In the genomic region with DNA sequence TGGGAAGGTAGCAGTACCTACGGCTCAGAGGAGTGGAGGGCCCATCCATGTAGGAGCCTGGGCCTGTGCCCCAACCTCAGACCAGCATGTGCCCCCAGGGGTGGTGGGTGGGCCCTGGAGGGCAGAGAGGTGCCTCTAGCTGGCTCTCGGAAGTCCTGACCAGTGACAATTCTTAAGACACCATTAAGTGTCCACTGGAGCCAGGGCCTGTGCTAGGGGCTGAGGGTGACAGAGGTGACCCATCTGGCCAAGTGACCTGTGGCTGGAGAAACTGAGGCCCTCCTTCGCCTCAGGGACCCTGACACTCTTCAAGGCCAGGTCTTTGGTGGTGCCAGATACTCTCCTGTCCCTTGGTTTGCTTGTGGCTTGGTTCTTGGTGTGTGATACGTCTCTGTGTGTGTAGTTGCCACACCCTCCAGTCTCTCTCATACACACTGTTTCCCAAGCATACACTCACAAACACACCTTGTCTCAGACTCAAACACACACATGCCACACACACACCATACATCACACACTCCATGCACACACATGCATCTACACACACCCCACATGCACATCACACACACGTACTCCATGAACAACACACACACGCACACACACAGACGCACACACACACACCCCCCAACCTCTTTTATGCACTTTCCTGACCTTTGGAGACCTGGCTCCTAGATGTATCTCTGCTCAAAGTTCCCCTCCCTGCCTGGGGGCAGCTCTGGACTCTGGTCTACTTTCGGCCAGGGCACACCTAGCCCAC, we compare ENCODE assay signal across 20 cellular contexts. TPM values are rescaled to one million over a fixed set of nuclear protein-coding genes. Genes with fewer than 3 reads are reported as not detected.
A peak's percentile ranks its signal among the peaks of the same experiment; 100 is the strongest.
DNase-seq lines count a peak whose midpoint lies in the region; ATAC-seq and TF ChIP-seq lines count a peak whose summit lies in the region.
"Had no signal": no experiment of that assay in that cellular context is flagged by ENCODE, and none has a peak within 500 bp of the region (broad histone marks: within the 10 kb centered on the region; RNA-seq: fewer than 3 reads in every experiment).

No MANE protein-coding gene starts in this region.

- peak overlapping the region; percentile 6 for H3K23ac ChIP-seq in mesendoderm (ENCODE audit: low read length)

- H2AK5ac ChIP-seq in mesendoderm (ENCODE audit: low read length): no peak overlapping the region

- ATAC-seq in stimulated activated naive CD8-positive, alpha-beta T cell treated with anti-CD3 and anti-CD28 coated beads, Interleukin-15, Interleukin-2, amounts not matched to agents 100 U/mL and 50 U/mL, for 24 hours: no peak
- ATAC-seq in aorta (ENCODE audit: low FRiP score): no peak
- ATAC-seq: stimulated activated naive B cell treated with anti-CD40 and anti-IgM and Interleukin-4, amounts not matched to agents 10 μg/mL and 1 μg/mL and 100 μg/mL, for 72 hours had no signal

- H3K4me3 ChIP-seq in endodermal cell (ENCODE audit: low read length) (no peak overlapping the region), mesendoderm (ENCODE audit: low read length) (no peak overlapping the region), aorta (ENCODE audit: low read length in 2 of 2) (no peak overlapping the region), Peyer's patch (peak overlapping the region in 1 of 4 donors; percentile 41)

- H3K4me3 Mint-ChIP-seq in stimulated activated naive CD8-positive, alpha-beta T cell treated with anti-CD3 and anti-CD28 coated beads, Interleukin-15, Interleukin-2, amounts not matched to agents 100 ng/mL and 50 ng/mL, for 24 hours: no peak overlapping the region
- H3K4me3 Mint-ChIP-seq in endodermal cell: peak overlapping the region; percentile 54
- H3K4me3 Mint-ChIP-seq: activated naive CD4-positive, alpha-beta T cell treated with anti-CD3 and anti-CD28 coated beads for 36 hours; neural crest cell had no signal

- TF ChIP-seq POLR2A in Peyer's patch (IDR thresholded peaks at IDR 0.05): no peak

- H3K9ac ChIP-seq in endodermal cell (ENCODE audit: extremely low read depth, low read length, poor library complexity, severe bottlenecking) (no peak overlapping the region), mesendoderm (ENCODE audit: low read length) (no peak overlapping the region)

- TF ChIP-seq CTCF in endodermal cell (conservative IDR thresholded peaks at IDR 0.05) (no peak), Peyer's patch (IDR thresholded peaks at IDR 0.05) (no peak)

- H3K79me2 ChIP-seq in mesendoderm (ENCODE audit: control insufficient read depth, insufficient read depth, low read length): no peaks in the 10 kb centered on the region

- H4K5ac ChIP-seq in mesendoderm (ENCODE audit: low read length): no peak overlapping the region

- intact Hi-C loops in aorta (cut with DNase I): loop anchor here (5.0 to 10.0 kb wide), 2 partner anchors 696 to 708 kb away; no protein-coding TSS in a partner anchor

- peaks cover 27% of the 10 kb centered on the region for H3K27me3 Mint-ChIP-seq in stimulated activated naive CD8-positive, alpha-beta T cell treated with anti-CD3 and anti-CD28 coated beads, Interleukin-15, Interleukin-2, amounts not matched to agents 100 ng/mL and 50 ng/mL, for 24 hours
- peaks cover 43% of the 10 kb centered on the region for H3K27me3 Mint-ChIP-seq in endodermal cell (ENCODE audit: insufficient read depth)

- H3K4ac ChIP-seq in mesendoderm (ENCODE audit: low read depth, low read length): no peak overlapping the region

- H3K9me3 ChIP-seq in endodermal cell (ENCODE audit: control insufficient read depth, low read length): no peaks in the 10 kb centered on the region
- no peaks in the 10 kb centered on the region for H3K9me3 ChIP-seq in aorta (ENCODE audit: control insufficient read depth, low read length)
- H3K9me3 ChIP-seq in Peyer's patch: no peaks in the 10 kb centered on the region

- H3K27ac ChIP-seq in endodermal cell (ENCODE audit: low read depth, low read length) (no peak overlapping the region), mesendoderm (ENCODE audit: low read depth, low read length) (no peak overlapping the region), aorta (ENCODE audit: low read depth in 1 of 2, low read length in 2 of 2) (no peak overlapping the region), Peyer's patch (no peak overlapping the region)

- no peak overlapping the region for H3K4me2 ChIP-seq in mesendoderm (ENCODE audit: low read length)

- no peaks in the 10 kb centered on the region for H3K79me1 ChIP-seq in mesendoderm (ENCODE audit: low read length)

- no peaks in the 10 kb centered on the region for H3K36me3 Mint-ChIP-seq in stimulated activated naive CD8-positive, alpha-beta T cell treated with anti-CD3 and anti-CD28 coated beads, Interleukin-15, Interleukin-2, amounts not matched to agents 100 ng/mL and 50 ng/mL, for 24 hours (ENCODE audit: low read depth)
- no peaks in the 10 kb centered on the region for H3K36me3 Mint-ChIP-seq in endodermal cell (ENCODE audit: low read depth)
- H3K36me3 Mint-ChIP-seq: stimulated activated naive B cell treated with anti-CD40 and anti-IgM and Interleukin-4, amounts not matched to agents 10 μg/mL and 1 μg/mL and 100 μg/mL, for 72 hours had no signal

- H3K4me1 ChIP-seq in endodermal cell (ENCODE audit: control insufficient read depth, insufficient read depth, low read length) (no peaks in the 10 kb centered on the region), mesendoderm (ENCODE audit: control insufficient read depth, low read depth, low read length) (no peaks in the 10 kb centered on the region), aorta (ENCODE audit: control insufficient read depth in 1 of 2, insufficient read depth in 2 of 2, low read length in 2 of 2) (no peaks in the 10 kb centered on the region), Peyer's patch (peaks cover 0 to 7% (median 3%) of the 10 kb centered on the region in 4 donors)

- peak overlapping the region; percentile 60 for H3K56ac ChIP-seq in mesendoderm (ENCODE audit: low read length)

- H3K27me3 ChIP-seq in endodermal cell (ENCODE audit: control insufficient read depth, insufficient read depth, low read length, poor library complexity, severe bottlenecking): peaks cover 37% of the 10 kb centered on the region
- peaks cover 7% of the 10 kb centered on the region for H3K27me3 ChIP-seq in mesendoderm (ENCODE audit: insufficient read depth, low read length, poor library complexity)
- no peaks in the 10 kb centered on the region for H3K27me3 ChIP-seq in aorta (ENCODE audit: control insufficient read depth in 1 of 2, insufficient read depth in 2 of 2, low read length in 1 of 2)
- peaks cover 0 to 8% of the 10 kb centered on the region in 2 donors for H3K27me3 ChIP-seq in Peyer's patch

- no peak overlapping the region for H4K8ac ChIP-seq in mesendoderm (ENCODE audit: low read depth, low read length)

- peaks cover 4% of the 10 kb centered on the region for H3K4me1 Mint-ChIP-seq in stimulated activated naive CD8-positive, alpha-beta T cell treated with anti-CD3 and anti-CD28 coated beads, Interleukin-15, Interleukin-2, amounts not matched to agents 100 ng/mL and 50 ng/mL, for 24 hours (ENCODE audit: low read depth)
- H3K4me1 Mint-ChIP-seq in endodermal cell: peaks cover 2% of the 10 kb centered on the region

- no peak overlapping the region for H3K18ac ChIP-seq in mesendoderm (ENCODE audit: low read length)

- H3K27ac Mint-ChIP-seq in stimulated activated naive CD8-positive, alpha-beta T cell treated with anti-CD3 and anti-CD28 coated beads, Interleukin-15, Interleukin-2, amounts not matched to agents 100 ng/mL and 50 ng/mL, for 24 hours: peak overlapping the region; percentile 23
- no peak overlapping the region for H3K27ac Mint-ChIP-seq in endodermal cell
- H3K27ac Mint-ChIP-seq: activated naive CD4-positive, alpha-beta T cell treated with anti-CD3 and anti-CD28 coated beads for 36 hours; CD8-positive, alpha-beta memory T cell; stimulated activated naive B cell treated with anti-CD40 and anti-IgM and Interleukin-4, amounts not matched to agents 10 μg/mL and 1 μg/mL and 100 μg/mL, for 72 hours had no signal

- no peak overlapping the region for H2BK120ac ChIP-seq in mesendoderm (ENCODE audit: low read depth, low read length)

- no peaks in the 10 kb centered on the region for H3K36me3 ChIP-seq in endodermal cell (ENCODE audit: control insufficient read depth, insufficient read depth, low read length)
- H3K36me3 ChIP-seq in mesendoderm (ENCODE audit: control insufficient read depth, insufficient read depth, low read length): no peaks in the 10 kb centered on the region
- H3K36me3 ChIP-seq in aorta (ENCODE audit: control insufficient read depth in 1 of 2, insufficient read depth in 2 of 2, low read length in 1 of 2): no peaks in the 10 kb centered on the region
- H3K36me3 ChIP-seq in Peyer's patch: no peaks in the 10 kb centered on the region

- no peak overlapping the region for H2BK5ac ChIP-seq in mesendoderm (ENCODE audit: low read length)

- H2BK15ac ChIP-seq in mesendoderm (replicated peaks; ENCODE audit: low read depth): no peak overlapping the region

- WGBS in endodermal cell (ENCODE audit: insufficient coverage in 1 of 2, insufficient read length in 1 of 2), 2 experiments: 88 to 92% methylated on average over 3 to 8 of the region's 8 CpGs
- no CpG with 5 or more reads among the region's 8 CpGs for WGBS in mesendoderm (ENCODE audit: extremely low coverage, insufficient coverage, low lambda C conversion rate)
- 89 to 90% methylated on average over 8 of the region's 8 CpGs for WGBS in aorta, 2 donors

- no peaks in the 10 kb centered on the region for H3K9me3 Mint-ChIP-seq in stimulated activated naive CD8-positive, alpha-beta T cell treated with anti-CD3 and anti-CD28 coated beads, Interleukin-15, Interleukin-2, amounts not matched to agents 100 ng/mL and 50 ng/mL, for 24 hours
- H3K9me3 Mint-ChIP-seq in endodermal cell: no peaks in the 10 kb centered on the region
- H3K9me3 Mint-ChIP-seq: activated naive CD4-positive, alpha-beta T cell treated with anti-CD3 and anti-CD28 coated beads for 36 hours; CD8-positive, alpha-beta memory T cell; stimulated activated naive B cell treated with anti-CD40 and anti-IgM and Interleukin-4, amounts not matched to agents 10 μg/mL and 1 μg/mL and 100 μg/mL, for 72 hours had no signal

- no peak for DNase-seq in stimulated activated naive CD8-positive, alpha-beta T cell treated with anti-CD3 and anti-CD28 coated beads, Interleukin-15, Interleukin-2, amounts not matched to agents 100 U/mL and 50 U/mL, for 24 hours
- peak; percentile 40 for DNase-seq in endodermal cell
- DNase-seq in mesendoderm: no peak
- peak; percentile 35 to 57 for DNase-seq in aorta
- DNase-seq in NCI-H524 treated with DMSO at 0.1 percent for 48 hours (lab: John Stamatoyannopoulos, UW): no peak
- no peak for DNase-seq in islet precursor cell
- no peak for DNase-seq in Peyer's patch
- DNase-seq: activated naive CD4-positive, alpha-beta T cell treated with anti-CD3 and anti-CD28 coated beads for 36 hours; DMS79; foreskin melanocyte; GOT3; KBM-7; MV-4-11; NCI-H1930; NCI-H446; SHP77; stimulated activated naive B cell treated with anti-CD40 and anti-IgM and Interleukin-4, amounts not matched to agents 10 μg/mL and 1 μg/mL and 100 μg/mL, for 72 hours had no signal

RNA-seq across cellular contexts. Expression of a gene that starts 0.9 kb away (rescaled TPM):
- total RNA-seq in endodermal cell: not detected
- not detected for polyA plus RNA-seq in endodermal cell (2013, experiment 1 of 2)
- polyA plus RNA-seq in endodermal cell (2013, experiment 2 of 2): not detected
- 0.45 TPM for polyA plus RNA-seq in mesendoderm (2013, experiment 1 of 2)
- polyA plus RNA-seq in mesendoderm (2013, experiment 2 of 2): 0.32 TPM
- 10 to 100 TPM; 43.0 to 78.0 TPM for total RNA-seq in aorta
- 10 to 100 TPM in 1 of 2 donors, 1 to 10 TPM in 1; 5.0 to 14.7 TPM for polyA plus RNA-seq in aorta
- total RNA-seq in Peyer's patch: 10 to 100 TPM in 3 of 4 donors, 1 to 10 TPM in 1; 8.6 to 89.1 (median 20.1) TPM
- total RNA-seq: activated naive CD4-positive, alpha-beta T cell treated with anti-CD3 and anti-CD28 coated beads for 36 hours; CD8-positive, alpha-beta memory T cell; neural crest cell had no signal
- polyA plus RNA-seq: CD8-positive, alpha-beta memory T cell had no signal

RNA-seq across cellular contexts. Expression of a gene that starts 45.2 kb away (rescaled TPM):
- 10 to 100 TPM; 66.7 to 95.9 TPM for total RNA-seq in endodermal cell
- 52.1 TPM for polyA plus RNA-seq in endodermal cell (2013, experiment 1 of 2)
- 54.2 TPM for polyA plus RNA-seq in endodermal cell (2013, experiment 2 of 2)
- 71.6 TPM for polyA plus RNA-seq in mesendoderm (2013, experiment 1 of 2)
- 76.3 TPM for polyA plus RNA-seq in mesendoderm (2013, experiment 2 of 2)
- total RNA-seq in aorta: 10 to 100 TPM; 35.0 to 41.4 TPM
- 10 to 100 TPM; 14.4 to 41.8 TPM for polyA plus RNA-seq in aorta
- 100 to 1,000 TPM in 3 of 4 donors, 10 to 100 TPM in 1; 75.5 to 117 (median 108) TPM for total RNA-seq in Peyer's patch

Comparison
In these comparisons a context has a peak if more than half of its experiments do, and no peak if none do; other contexts are left out.
1. DNase-seq: peak in endodermal cell (single experiment) and aorta (2 of 2); none in stimulated activated naive CD8-positive, alpha-beta T cell treated with anti-CD3 and anti-CD28 coated beads, Interleukin-15, Interleukin-2, amounts not matched to agents 100 U/mL and 50 U/mL, for 24 hours (single experiment), mesendoderm (single experiment), NCI-H524 treated with DMSO at 0.1 percent for 48 hours (single experiment), islet precursor cell (single experiment) and Peyer's patch (0 of 3).
2. RNA of a gene that starts 0.9 kb away (total RNA-seq): 43.0 to 78.0 TPM in aorta and 8.6 to 89.1 TPM in Peyer's patch; not detected in endodermal cell; every median in the first group is over 4 times any median in the second.